3 cellular contexts compared by ENCODE assay signal in genomic region chr1:84307398-84307797, GRCh38.
"Had no signal": no experiment of that assay in that cellular context is flagged by ENCODE, and none has a peak within 500 bp of the region (broad histone marks: within the 10 kb centered on the region; RNA-seq: fewer than 3 reads in every experiment).

No MANE protein-coding gene starts in this region.

- ATAC-seq: GM12878 had no signal

- H3K4me3 ChIP-seq: GM12878 had no signal

- DNase-seq: GDM1, GF-D8 had no signal
